Comparison of ENCODE assay signal across 12 cellular contexts in genomic region chr22:40603088-40603605, GRCh38. TPM values are rescaled to one million over a fixed set of nuclear protein-coding genes. Genes with fewer than 3 reads are reported as not detected.
DNase-seq lines count a peak whose midpoint lies in the region; ATAC-seq and TF ChIP-seq lines count a peak whose summit lies in the region.
"Had no signal": no experiment of that assay in that cellular context is flagged by ENCODE, and none has a peak within 500 bp of the region (broad histone marks: within the 10 kb centered on the region; RNA-seq: fewer than 3 reads in every experiment).

No MANE protein-coding gene starts in this region.

- H2BK12ac ChIP-seq in mesenchymal stem cell (ENCODE audit: low read length in 2 of 2) = no peak overlapping the region
- no peak overlapping the region for H2BK12ac ChIP-seq in neuronal stem cell (ENCODE audit: low read length)

- H3K4me2 ChIP-seq in mesenchymal stem cell (ENCODE audit: low read length, poor library complexity, severe bottlenecking) (no peak overlapping the region), neuronal stem cell (ENCODE audit: insufficient read depth, low read length, poor library complexity, severe bottlenecking) (no peak overlapping the region)
- H3K4me2 ChIP-seq: BLaER1 treated with 17β-estradiol and CSF1 and Interleukin-3, amounts not matched to agents 10 nM and 100 nM had no signal

- H3K79me1 ChIP-seq in mesenchymal stem cell (replicated peaks; ENCODE audit: low read length, poor library complexity, severe bottlenecking) = peaks cover 4% of the 10 kb centered on the region
- no peaks in the 10 kb centered on the region for H3K79me1 ChIP-seq in neuronal stem cell (ENCODE audit: low read depth, low read length)

- no peak overlapping the region for H3K23ac ChIP-seq in mesenchymal stem cell (ENCODE audit: low read length in 2 of 2)
- no peak overlapping the region for H3K23ac ChIP-seq in neuronal stem cell (ENCODE audit: low read depth, low read length, poor library complexity)

- no peak overlapping the region for H3K14ac ChIP-seq in mesenchymal stem cell (ENCODE audit: low read length in 2 of 2)
- no peak overlapping the region for H3K14ac ChIP-seq in neuronal stem cell (ENCODE audit: low read length)

- no peak overlapping the region for H3K18ac ChIP-seq in mesenchymal stem cell (ENCODE audit: low read depth in 1 of 2, low read length in 2 of 2)
- H3K18ac ChIP-seq in neuronal stem cell (ENCODE audit: low read length) = no peak overlapping the region

- CTCF ChIA-PET in A673 (lab: Charles Lee) = no interaction called here

- no peak overlapping the region for H3K4me3 ChIP-seq in A673 (ENCODE audit: low read depth, low read length, poor library complexity, severe bottlenecking)
- H3K4me3 ChIP-seq in cardiac fibroblast (replicated peaks in 1 of 2; ENCODE audit: low read depth in 2 of 2, low read length in 2 of 2) = no peak overlapping the region
- peak overlapping the region in 1 of 2 experiments; percentile 31 for H3K4me3 ChIP-seq in mesenchymal stem cell (ENCODE audit: insufficient read depth in 1 of 2, low read depth in 1 of 2, low read length in 2 of 2)
- no peak overlapping the region for H3K4me3 ChIP-seq in neuronal stem cell (ENCODE audit: low read length in 2 of 2)
- H3K4me3 ChIP-seq: BLaER1 treated with 17β-estradiol and CSF1 and Interleukin-3, amounts not matched to agents 10 nM and 100 nM; skin epidermis had no signal

- H3K9me3 ChIP-seq in A673 (ENCODE audit: low read depth, low read length, poor library complexity, severe bottlenecking) (no peaks in the 10 kb centered on the region), mesenchymal stem cell (ENCODE audit: control insufficient read depth, low read length) (no peaks in the 10 kb centered on the region), neuronal stem cell (replicated peaks in 1 of 2; ENCODE audit: control insufficient read depth in 2 of 2, insufficient read depth in 1 of 2, low read depth in 1 of 2, low read length in 2 of 2) (peaks cover 0 to 2% of the 10 kb centered on the region in 2 donors)
- H3K9me3 ChIP-seq: BLaER1 treated with 17β-estradiol and CSF1 and Interleukin-3, amounts not matched to agents 10 nM and 100 nM had no signal

- intact Hi-C loops in A673 (cut with micrococcal nuclease; ENCODE audit: unreplicated experiment) = no loop called here

- ATAC-seq in GM18870 (IDR thresholded peaks at IDR 0.05; ENCODE audit: unreplicated experiment) (no peak), GM21528 (IDR thresholded peaks at IDR 0.05; ENCODE audit: low FRiP score, unreplicated experiment) (no peak)

- peak overlapping the region; percentile 12 for H3K27ac ChIP-seq in A673 (ENCODE audit: low read depth, low read length, poor library complexity, severe bottlenecking)
- peak overlapping the region; percentile 77 for H3K27ac ChIP-seq in mesenchymal stem cell (ENCODE audit: low read length, poor library complexity, severe bottlenecking)
- H3K27ac ChIP-seq in neuronal stem cell (replicated peaks; ENCODE audit: low read length) = no peak overlapping the region
- H3K27ac ChIP-seq: BLaER1 treated with 17β-estradiol and CSF1 and Interleukin-3, amounts not matched to agents 10 nM and 100 nM had no signal

- H3K4me1 ChIP-seq in A673 (ENCODE audit: insufficient read depth, low read length, poor library complexity, severe bottlenecking) = peaks cover 28% of the 10 kb centered on the region
- H3K4me1 ChIP-seq in mesenchymal stem cell (ENCODE audit: control insufficient read depth, insufficient read depth, low read depth, low read length) = peaks cover 13% of the 10 kb centered on the region
- peaks cover 0 to 2% of the 10 kb centered on the region in 2 donors for H3K4me1 ChIP-seq in neuronal stem cell (ENCODE audit: control insufficient read depth in 2 of 2, insufficient read depth in 1 of 2, low read depth in 1 of 2, low read length in 2 of 2)

- H2BK120ac ChIP-seq in mesenchymal stem cell (ENCODE audit: low read depth, low read length) = no peak overlapping the region
- no peak overlapping the region for H2BK120ac ChIP-seq in neuronal stem cell (ENCODE audit: low read depth, low read length)

- no peak overlapping the region for H2AK5ac ChIP-seq in mesenchymal stem cell (ENCODE audit: low read length, severe bottlenecking)
- H2AK5ac ChIP-seq in neuronal stem cell (ENCODE audit: low read depth, low read length) = no peak overlapping the region

- H4K8ac ChIP-seq in mesenchymal stem cell (ENCODE audit: low read length) (no peak overlapping the region), neuronal stem cell (ENCODE audit: low read depth, low read length) (no peak overlapping the region)

- DNase-seq in A673 (ENCODE audit: low spot score) (peak; percentile 71), LoVo (ENCODE audit: low spot score) (peak; percentile 34), cardiac fibroblast (ENCODE audit: low read depth in 2 of 2) (peak; percentile 41 to 71), mesenchymal stem cell (peak; percentile 77), neuronal stem cell (ENCODE audit: low spot score) (no peak), pons (ENCODE audit: low spot score) (no peak)
- DNase-seq: GOT3; stimulated activated naive CD4-positive, alpha-beta T cell had no signal

- no peak overlapping the region for H3K4ac ChIP-seq in mesenchymal stem cell (ENCODE audit: low read depth in 1 of 2, low read length in 2 of 2)
- H3K4ac ChIP-seq in neuronal stem cell (ENCODE audit: low read length) = no peak overlapping the region

- no peaks in the 10 kb centered on the region for H3K36me3 ChIP-seq in A673 (ENCODE audit: insufficient read depth, low read length, poor library complexity, severe bottlenecking)
- H3K36me3 ChIP-seq in mesenchymal stem cell (ENCODE audit: control insufficient read depth in 1 of 2, insufficient read depth in 2 of 2, low read depth in 1 of 2, low read length in 2 of 2) = no peaks in the 10 kb centered on the region
- H3K36me3 ChIP-seq in neuronal stem cell (replicated peaks in 1 of 2; ENCODE audit: control insufficient read depth in 2 of 2, insufficient read depth in 2 of 2, low read length in 2 of 2) = no peaks in the 10 kb centered on the region

- H4K91ac ChIP-seq in mesenchymal stem cell (ENCODE audit: low read length) (no peak overlapping the region), neuronal stem cell (ENCODE audit: low read depth, low read length, poor library complexity) (no peak overlapping the region)

- no TSS peak for BruUV-seq in A673 (replicated peaks; lab: Mats Ljungman, UMichigan)

- 50% methylated on average over 4 of the region's 4 CpGs for WGBS in mesenchymal stem cell
- no CpG with 5 or more reads among the region's 4 CpGs for WGBS in neuronal stem cell (ENCODE audit: extremely low coverage in 2 of 2, insufficient read length in 2 of 2, insufficient replicate concordance in 1 of 2), 2 donors

- POLR2A ChIA-PET in A673 (lab: Charles Lee; ENCODE audit: low non-redundant PET) = interaction anchor here (0.5 kb wide), 1 partner anchor 760 kb away, joined by 6 read pairs; no protein-coding TSS in a partner anchor

- no peak overlapping the region for H2BK15ac ChIP-seq in mesenchymal stem cell (ENCODE audit: low read depth, poor library complexity, severe bottlenecking)
- no peak overlapping the region for H2BK15ac ChIP-seq in neuronal stem cell (ENCODE audit: low read length)

- H2AFZ ChIP-seq in mesenchymal stem cell (ENCODE audit: low read depth, low read length) (no peak overlapping the region), neuronal stem cell (ENCODE audit: low read length) (no peak overlapping the region)

- H3K9ac ChIP-seq in mesenchymal stem cell (ENCODE audit: low read length) (peak overlapping the region; percentile 73), neuronal stem cell (ENCODE audit: low read depth, low read length, poor library complexity) (no peak overlapping the region)
- H3K9ac ChIP-seq: BLaER1 treated with 17β-estradiol and CSF1 and Interleukin-3, amounts not matched to agents 10 nM and 100 nM had no signal

- H3K27me3 ChIP-seq in A673 (replicated peaks; ENCODE audit: insufficient read depth, low read depth, low read length, poor library complexity) (no peaks in the 10 kb centered on the region), mesenchymal stem cell (ENCODE audit: control insufficient read depth in 1 of 2, insufficient read depth in 1 of 2, low read length in 2 of 2) (no peaks in the 10 kb centered on the region), neuronal stem cell (ENCODE audit: control insufficient read depth in 3 of 3, insufficient read depth in 3 of 3, low read depth in 1 of 3, low read length in 3 of 3) (no peaks in the 10 kb centered on the region)
- H3K27me3 ChIP-seq: BLaER1 treated with 17β-estradiol and CSF1 and Interleukin-3, amounts not matched to agents 10 nM and 100 nM had no signal

- H2BK5ac ChIP-seq in mesenchymal stem cell (ENCODE audit: low read depth, low read length, poor library complexity, severe bottlenecking) (no peak overlapping the region), neuronal stem cell (ENCODE audit: low read length) (no peak overlapping the region)

- TF ChIP-seq CTCF in A673 (conservative IDR thresholded peaks at IDR 0.05; ENCODE audit: low read depth, low read length) = no peak
- TF ChIP-seq CTCF in cardiac fibroblast (IDR thresholded peaks at IDR 0.05; ENCODE audit: low read depth, low read length) = no peak

RNA-seq across cellular contexts. Expression of gene MRTFA, which starts 33.4 kb away (rescaled TPM):
- total RNA-seq in A673 (2021) = 35.8 and 41.2 TPM in 2 replicates
- polyA plus RNA-seq in mesenchymal stem cell (2013, experiment 1 of 2) = 17.0 TPM
- polyA plus RNA-seq in mesenchymal stem cell (2013, experiment 2 of 2) = 16.5 TPM
- 19.7 TPM for polyA plus RNA-seq in neuronal stem cell (2013, experiment 1 of 2)
- 18.6 TPM for polyA plus RNA-seq in neuronal stem cell (2013, experiment 2 of 2)

Comparison
In these comparisons a context has a peak if more than half of its experiments do, and no peak if none do; other contexts are left out.
1. DNase-seq: peak in A673 (single experiment), LoVo (single experiment), cardiac fibroblast (2 of 2) and mesenchymal stem cell (single experiment); none in neuronal stem cell (single experiment) and pons (single experiment).